Comparison of ENCODE assay signal across 8 cellular contexts in genomic region chr16:2135703-2136490, GRCh38. TPM values are rescaled to one million over a fixed set of nuclear protein-coding genes. Genes with fewer than 3 reads are reported as not detected.
DNase-seq lines count a peak whose midpoint lies in the region; ATAC-seq, FAIRE-seq and TF ChIP-seq lines count a peak whose summit lies in the region.
"Not testable (repeated sequence)": the region's sequence is repeated elsewhere in the genome, so short reads cannot be mapped to it uniquely, and the experiment has no call there.

TSS of gene PKD1 (minus strand) at chr16:2135898. CDS start at chr16:2135689, 209 bp downstream.

- H2AFZ ChIP-seq in MM.1S (ENCODE audit: low read length) = peak within 1 kb of the TSS; percentile 74

- H3K4me3 ChIP-seq in MM.1S (ENCODE audit: low read length) = peak within 1 kb of the TSS; percentile 53
- peak within 1 kb of the TSS; percentile 54 for H3K4me3 ChIP-seq in skeletal muscle cell (ENCODE audit: low read depth, low read length)
- peak within 1 kb of the TSS; percentile 54 for H3K4me3 ChIP-seq in upper lobe of right lung

- H3K4me3 Mint-ChIP-seq in activated CD8-positive, alpha-beta memory T cell treated with anti-CD3 and anti-CD28 coated beads, Interleukin-2, amount 10 ng/mL, durations not matched to agents 7 days and 5 days = peak within 1 kb of the TSS; percentile 83
- H3K4me3 Mint-ChIP-seq in dendritic cell treated with granulocyte-macrophage colony-stimulating factor and Interleukin-4, amounts not matched to agents 40 ng/mL and 50 ng/mL, for 4 days = peak within 1 kb of the TSS; percentile 87

- peak; percentile 85 for ATAC-seq in activated CD8-positive, alpha-beta memory T cell treated with anti-CD3 and anti-CD28 coated beads, Interleukin-2, amount 10 ng/mL, durations not matched to agents 7 days and 5 days
- ATAC-seq in upper lobe of right lung = peak; percentile 91

- not testable (repeated sequence) for H3F3A ChIP-seq in MM.1S (ENCODE audit: insufficient read depth, low read length)

- H3K27ac ChIP-seq in MM.1S (ENCODE audit: low read length) = not testable (repeated sequence)
- peak within 1 kb of the TSS; percentile 42 for H3K27ac ChIP-seq in upper lobe of right lung

- DNase-seq in GM04504 (ENCODE audit: low read depth) = peak; percentile 89
- DNase-seq in MM.1S = peak; percentile 92
- DNase-seq in RCC 7860 (ENCODE audit: low spot score) = peak; percentile 88
- DNase-seq in activated CD8-positive, alpha-beta memory T cell treated with anti-CD3 and anti-CD28 coated beads, Interleukin-2, amount 10 ng/mL, durations not matched to agents 7 days and 5 days = peak; percentile 98
- DNase-seq in islet precursor cell = peak; percentile 94
- peak; percentile 80 for DNase-seq in skeletal muscle cell (ENCODE audit: low read depth)
- peak; percentile 99 for DNase-seq in upper lobe of right lung

- H3K27me3 ChIP-seq in MM.1S (replicated peaks; ENCODE audit: insufficient read depth, low read length); upper lobe of right lung: not testable (repeated sequence)

- not testable (repeated sequence) for H3K4me1 ChIP-seq in MM.1S (ENCODE audit: low read length); upper lobe of right lung

- H3K36me3 ChIP-seq in MM.1S (replicated peaks; ENCODE audit: insufficient read depth, low read length); upper lobe of right lung: not testable (repeated sequence)

- H3K27ac Mint-ChIP-seq in activated CD8-positive, alpha-beta memory T cell treated with anti-CD3 and anti-CD28 coated beads, Interleukin-2, amount 10 ng/mL, durations not matched to agents 7 days and 5 days = peak within 1 kb of the TSS; percentile 90
- H3K27ac Mint-ChIP-seq in dendritic cell treated with granulocyte-macrophage colony-stimulating factor and Interleukin-4, amounts not matched to agents 40 ng/mL and 50 ng/mL, for 4 days = peak within 1 kb of the TSS; percentile 85

- intact Hi-C loops in dendritic cell treated with granulocyte-macrophage colony-stimulating factor and Interleukin-4, amounts not matched to agents 40 ng/mL and 50 ng/mL, for 4 days (cut with micrococcal nuclease); upper lobe of right lung (cut with DNase I): not testable (repeated sequence)

- H3K4me2 ChIP-seq in MM.1S (ENCODE audit: low read depth, low read length) = peak within 1 kb of the TSS; percentile 47

- not testable (repeated sequence) for H3K27me3 Mint-ChIP-seq in activated CD8-positive, alpha-beta memory T cell treated with anti-CD3 and anti-CD28 coated beads, Interleukin-2, amount 10 ng/mL, durations not matched to agents 7 days and 5 days; dendritic cell treated with granulocyte-macrophage colony-stimulating factor and Interleukin-4, amounts not matched to agents 40 ng/mL and 50 ng/mL, for 4 days

- not testable (repeated sequence) for H3K36me3 Mint-ChIP-seq in activated CD8-positive, alpha-beta memory T cell treated with anti-CD3 and anti-CD28 coated beads, Interleukin-2, amount 10 ng/mL, durations not matched to agents 7 days and 5 days; dendritic cell treated with granulocyte-macrophage colony-stimulating factor and Interleukin-4, amounts not matched to agents 40 ng/mL and 50 ng/mL, for 4 days (ENCODE audit: low read depth)

- CTCF ChIA-PET in activated CD8-positive, alpha-beta memory T cell treated with anti-CD3 and anti-CD28 coated beads, Interleukin-2, amount 10 ng/mL, durations not matched to agents 7 days and 5 days (lab: Charles Lee) = interaction anchor here (0.7 to 6.7 kb wide), 4 partner anchors 18 to 132 kb away, joined by 3 to 78 read pairs (median 6); partner anchors contain the start of genes NTHL1, TRAF7 and TSC2

- H3K4me1 Mint-ChIP-seq in activated CD8-positive, alpha-beta memory T cell treated with anti-CD3 and anti-CD28 coated beads, Interleukin-2, amount 10 ng/mL, durations not matched to agents 7 days and 5 days = peaks cover 16% of the 10 kb centered on the region
- peaks cover 28% of the 10 kb centered on the region for H3K4me1 Mint-ChIP-seq in dendritic cell treated with granulocyte-macrophage colony-stimulating factor and Interleukin-4, amounts not matched to agents 40 ng/mL and 50 ng/mL, for 4 days (ENCODE audit: low read depth)

- H3K9me2 ChIP-seq in MM.1S (replicated peaks; ENCODE audit: insufficient read depth, low read length) = not testable (repeated sequence)

- not testable (repeated sequence) for TF ChIP-seq CTCF in MM.1S (IDR thresholded peaks at IDR 0.05; ENCODE audit: low read length); upper lobe of right lung (IDR thresholded peaks at IDR 0.05)

- H3K9me3 ChIP-seq in MM.1S (replicated peaks; ENCODE audit: insufficient read depth, low read length); upper lobe of right lung: not testable (repeated sequence)

- not testable (repeated sequence) for H3K9me3 Mint-ChIP-seq in activated CD8-positive, alpha-beta memory T cell treated with anti-CD3 and anti-CD28 coated beads, Interleukin-2, amount 10 ng/mL, durations not matched to agents 7 days and 5 days (ENCODE audit: low read depth); dendritic cell treated with granulocyte-macrophage colony-stimulating factor and Interleukin-4, amounts not matched to agents 40 ng/mL and 50 ng/mL, for 4 days

- H3K79me2 ChIP-seq in MM.1S (ENCODE audit: low read length) = not testable (repeated sequence)

- peak; percentile 66 for FAIRE-seq in RCC 7860 (lab: Jason Lieb, UNC)

- not testable (repeated sequence) for H4K20me1 ChIP-seq in MM.1S (ENCODE audit: insufficient read depth, low read length)

- peak within 1 kb of the TSS; percentile 40; the same call in 1 of the 2 replicates for H3K9ac ChIP-seq in MM.1S (ENCODE audit: low read length)

RNA-seq across cellular contexts. Expression of gene PKD1, which starts in this region (rescaled TPM):
- 100 to 1,000 TPM in 1 of 2 experiments, 10 to 100 TPM in 1; 60.1 to 100 TPM for total RNA-seq in activated CD8-positive, alpha-beta memory T cell treated with anti-CD3 and anti-CD28 coated beads, Interleukin-2, amount 10 ng/mL, durations not matched to agents 7 days and 5 days
- total RNA-seq in upper lobe of right lung = 84.8 TPM
